In the genomic region with DNA sequence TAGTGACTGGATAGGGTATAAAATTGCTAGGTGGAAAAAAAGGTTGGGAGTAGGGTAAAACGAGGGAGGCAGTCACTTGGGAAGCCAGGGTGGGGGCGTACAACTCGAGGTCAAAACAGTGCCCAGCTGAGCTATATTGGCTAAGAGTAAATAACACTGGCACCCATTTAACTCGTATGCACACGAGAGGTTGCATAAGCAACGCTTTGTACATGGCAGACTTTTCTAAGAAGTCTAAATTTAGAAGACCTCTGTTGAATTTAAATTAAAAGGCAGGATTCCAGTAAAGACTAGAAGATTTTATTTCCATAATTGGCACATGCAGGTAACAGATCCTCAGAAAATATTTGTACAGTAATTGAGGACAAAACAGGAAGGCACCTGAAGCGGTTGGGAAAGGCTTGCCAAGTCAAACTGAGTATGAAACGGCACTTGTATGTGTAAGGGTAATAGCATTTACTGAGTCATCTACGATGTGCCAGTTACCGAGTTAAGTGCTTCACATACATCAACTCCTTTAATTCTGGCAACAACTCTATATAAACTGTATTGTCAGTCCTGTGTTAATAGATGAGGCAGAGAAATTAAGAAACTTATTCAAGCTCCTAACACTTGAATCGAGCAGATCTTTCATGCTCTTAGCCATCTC, we compare ENCODE assay signal across 8 cellular contexts. TPM values are rescaled to one million over a fixed set of nuclear protein-coding genes. Genes with fewer than 3 reads are reported as not detected.
DNase-seq lines count a peak whose midpoint lies in the region; ATAC-seq and TF ChIP-seq lines count a peak whose summit lies in the region.

No MANE protein-coding gene starts in this region.

- intact Hi-C loops in left lung (cut with DNase I): loop anchor here in 1 of 2 donors (10.0 kb wide), 1 partner anchor 135 kb away; no protein-coding TSS in a partner anchor

- no peaks in the 10 kb centered on the region for H3K9me2 ChIP-seq in Karpas-422 (replicated peaks; ENCODE audit: insufficient read depth, low read length)

- H3K36me3 ChIP-seq in Karpas-422 (ENCODE audit: insufficient read depth, low read length): no peaks in the 10 kb centered on the region
- no peaks in the 10 kb centered on the region for H3K36me3 ChIP-seq in left lung

- peak overlapping the region; percentile 70; the same call in 1 of the 2 replicates for H3K9ac ChIP-seq in Karpas-422 (ENCODE audit: low read length)

- H3K27me3 Mint-ChIP-seq in T-helper 2 cell treated with Interferon-gamma antibody and Interleukin-4, amounts not matched to agents 5 μg/mL and 100 μg/mL, for 36 hours (ENCODE audit: low read depth): peaks cover 9% of the 10 kb centered on the region

- H3K27me3 ChIP-seq in Karpas-422 (ENCODE audit: low read length) (0 out of 2 replicates have a peak, but pooled peaks cover 4% of the 10 kb centered on the region), left lung (no peaks in the 10 kb centered on the region)

- H3K4me1 ChIP-seq in Karpas-422 (ENCODE audit: low read length): peaks cover 38% of the 10 kb centered on the region
- peaks cover 19 to 34% of the 10 kb centered on the region in 2 donors for H3K4me1 ChIP-seq in left lung

- no peaks in the 10 kb centered on the region; the same call in 1 of the 2 replicates for H3K79me2 ChIP-seq in Karpas-422 (ENCODE audit: low read length)

- ATAC-seq in left lung (peak; percentile 35), GM18511 (IDR thresholded peaks at IDR 0.05; ENCODE audit: unreplicated experiment) (no peak), GM18502 (IDR thresholded peaks at IDR 0.05; ENCODE audit: poor library complexity, unreplicated experiment) (no peak)

- peak overlapping the region; percentile 82; the same call in 1 of the 2 replicates for H3K4me3 ChIP-seq in Karpas-422 (ENCODE audit: low read length)
- no peak overlapping the region for H3K4me3 ChIP-seq in left lung

- H3K9me3 ChIP-seq in Karpas-422 (ENCODE audit: low read length) (no peaks in the 10 kb centered on the region), left lung (no peaks in the 10 kb centered on the region)

- H3K4me2 ChIP-seq in Karpas-422 (ENCODE audit: low read depth, low read length, poor library complexity, severe bottlenecking): peak overlapping the region; percentile 78

- H4K20me1 ChIP-seq in Karpas-422 (ENCODE audit: insufficient read depth, low read depth, low read length): peaks cover 13% of the 10 kb centered on the region

- DNase-seq in COR-L47 (lab: John Stamatoyannopoulos, UW) (peak; percentile 74), Karpas-422 (no peak), left lung (no peak), GM10248 (ENCODE audit: extremely low spot score) (no peak), caudate nucleus (lab: John Stamatoyannopoulos, UW) (no peak)
- DNase-seq in T-helper 2 cell treated with Interferon-gamma antibody and Interleukin-4, amounts not matched to agents 5 μg/mL and 100 μg/mL, for 36 hours (ENCODE audit: low spot score): peak; percentile 21

- H3K27ac Mint-ChIP-seq in T-helper 2 cell treated with Interferon-gamma antibody and Interleukin-4, amounts not matched to agents 5 μg/mL and 100 μg/mL, for 36 hours: peak overlapping the region; percentile 45

- H3K36me3 Mint-ChIP-seq in T-helper 2 cell treated with Interferon-gamma antibody and Interleukin-4, amounts not matched to agents 5 μg/mL and 100 μg/mL, for 36 hours (ENCODE audit: low read depth): peaks cover 14% of the 10 kb centered on the region

- 0 out of 2 replicates have a peak overlapping the region, but pooled peaks have one; percentile 94 for H2AFZ ChIP-seq in Karpas-422 (ENCODE audit: low read length)

- no peak for TF ChIP-seq CTCF in left lung (IDR thresholded peaks at IDR 0.05)
- no peak for TF ChIP-seq CTCF in GM10248 (IDR thresholded peaks at IDR 0.05; ENCODE audit: control extremely low read depth, extremely low read depth, low read depth, missing control alignments)

- H3K4me3 Mint-ChIP-seq in T-helper 2 cell treated with Interferon-gamma antibody and Interleukin-4, amounts not matched to agents 5 μg/mL and 100 μg/mL, for 36 hours: peak overlapping the region; percentile 90

- CTCF ChIA-PET in GM10248 (lab: Yijun Ruan, JAX): interaction anchor here (0.8 to 5.6 kb wide), 12 partner anchors 9 to 146 kb away, joined by 3 to 36 read pairs (median 6); no protein-coding TSS in a partner anchor

- H3K4me1 Mint-ChIP-seq in T-helper 2 cell treated with Interferon-gamma antibody and Interleukin-4, amounts not matched to agents 5 μg/mL and 100 μg/mL, for 36 hours (ENCODE audit: low read depth): peaks cover 55% of the 10 kb centered on the region

- H3K9me3 Mint-ChIP-seq in T-helper 2 cell treated with Interferon-gamma antibody and Interleukin-4, amounts not matched to agents 5 μg/mL and 100 μg/mL, for 36 hours: no peaks in the 10 kb centered on the region

- POLR2A ChIA-PET in GM10248 (lab: Yijun Ruan, JAX): interaction anchor here (0.7 to 1.4 kb wide), 3 partner anchors 12 to 133 kb away, joined by 3 to 7 read pairs (median 4); no protein-coding TSS in a partner anchor

- H3K27ac ChIP-seq in Karpas-422 (ENCODE audit: low read length) (no peak overlapping the region), left lung (peak overlapping the region; percentile 97), caudate nucleus (ENCODE audit: low read depth, low read length) (no peak overlapping the region)

RNA-seq across cellular contexts. Expression of a gene that starts 1.4 kb away (rescaled TPM):
- total RNA-seq in Karpas-422 (2014; rRNA removed; shearing (Covaris generic); ENCODE audit: low replicate concordance): 21.7 and 35.3 TPM in 2 replicates
- total RNA-seq in left lung: 10 to 100 TPM; 17.1 to 23.0 TPM

RNA-seq across cellular contexts. Expression of a gene that starts 41.0 kb away (rescaled TPM):
- total RNA-seq in Karpas-422 (2014; rRNA removed; shearing (Covaris generic); ENCODE audit: low replicate concordance): 0.40 and 0.48 TPM in 2 replicates
- total RNA-seq in left lung: 1 to 10 TPM in 1 of 2 donors, under 1 TPM in 1; 0.60 to 1.2 TPM

Comparison
In these comparisons a context has a peak if more than half of its experiments do, and no peak if none do; other contexts are left out.
1. DNase-seq: peak in COR-L47 (single experiment) and T-helper 2 cell treated with Interferon-gamma antibody and Interleukin-4, amounts not matched to agents 5 μg/mL and 100 μg/mL, for 36 hours (single experiment); none in Karpas-422 (single experiment), left lung (0 of 2), GM10248 (single experiment) and caudate nucleus (0 of 61).
2. H3K27ac ChIP-seq: peak in left lung (2 of 2); none in Karpas-422 (single experiment) and caudate nucleus (single experiment).